In genomic region chr10:109852718-109853037, GRCh38 we compare ENCODE assay signal across 9 cellular contexts.
A peak's percentile ranks its signal among the peaks of the same experiment; 100 is the strongest.
DNase-seq lines count a peak whose midpoint lies in the region; ATAC-seq and TF ChIP-seq lines count a peak whose summit lies in the region.
"Had no signal": no experiment of that assay in that cellular context is flagged by ENCODE, and none has a peak within 500 bp of the region (broad histone marks: within the 10 kb centered on the region; RNA-seq: fewer than 3 reads in every experiment).

No MANE protein-coding gene starts in this region.

- H3K4me3 ChIP-seq in hepatocyte = no peak overlapping the region

- H2AFZ ChIP-seq in hepatocyte = no peak overlapping the region

- no peaks in the 10 kb centered on the region for H3K36me3 ChIP-seq in hepatocyte (replicated peaks; ENCODE audit: insufficient read depth, low read depth)

- DNase-seq in hepatocyte (ENCODE audit: low spot score) = no peak
- DNase-seq in GM13976 (ENCODE audit: low spot score) = no peak
- DNase-seq in cerebellar cortex (ENCODE audit: low spot score) = no peak
- no peak for DNase-seq in stimulated activated CD4-positive, alpha-beta T cell treated with anti-CD3 and anti-CD28 coated beads, Interleukin-1b, Interleukin-23, amount 100 ng/mL, for 48 hours
- no peak for DNase-seq in NCI-H2029 (lab: John Stamatoyannopoulos, UW)
- DNase-seq: cerebellar nuclear complex had no signal

- peak; percentile 30 for ATAC-seq in GM18517 (IDR thresholded peaks at IDR 0.05; ENCODE audit: unreplicated experiment)
- ATAC-seq in GM21526 (IDR thresholded peaks at IDR 0.05; ENCODE audit: low FRiP score, unreplicated experiment) = peak; percentile 25
- ATAC-seq in HG03354 (IDR thresholded peaks at IDR 0.05; ENCODE audit: poor library complexity, severe bottlenecking, unreplicated experiment) = peak; percentile 25

- H3K27ac ChIP-seq in hepatocyte = no peak overlapping the region

- H3K4me1 ChIP-seq in hepatocyte (ENCODE audit: insufficient read depth) = peaks cover 3% of the 10 kb centered on the region

- H3K9me3 ChIP-seq in hepatocyte (ENCODE audit: low read depth) = no peaks in the 10 kb centered on the region

- 25% methylated on average over 4 of the region's 4 CpGs for WGBS in hepatocyte (ENCODE audit: low lambda C conversion rate, missing lambda C conversion rate)

- no peaks in the 10 kb centered on the region for H3K79me2 ChIP-seq in hepatocyte

- in situ Hi-C loops in GM13976 (cut with MboI; ENCODE audit: low sequenced_read_pairs, unreplicated experiment) = no loop called here

- peak; percentile 18 for TF ChIP-seq CTCF in hepatocyte (IDR thresholded peaks at IDR 0.05; ENCODE audit: poor library complexity)
- TF ChIP-seq CTCF in GM13976 (IDR thresholded peaks at IDR 0.05; ENCODE audit: borderline replicate concordance, control extremely low read depth, extremely low read depth, insufficient read depth, missing control alignments) = no peak

- H3K9me2 ChIP-seq in hepatocyte (replicated peaks; ENCODE audit: insufficient read depth) = no peaks in the 10 kb centered on the region

- no peaks in the 10 kb centered on the region for H3K27me3 ChIP-seq in hepatocyte

- no peaks in the 10 kb centered on the region for H4K20me1 ChIP-seq in hepatocyte (ENCODE audit: insufficient read depth, poor library complexity, severe bottlenecking)

- no peak overlapping the region for H3K4me2 ChIP-seq in hepatocyte
